Comparison of ENCODE assay signal across 25 cellular contexts in the genomic region with DNA sequence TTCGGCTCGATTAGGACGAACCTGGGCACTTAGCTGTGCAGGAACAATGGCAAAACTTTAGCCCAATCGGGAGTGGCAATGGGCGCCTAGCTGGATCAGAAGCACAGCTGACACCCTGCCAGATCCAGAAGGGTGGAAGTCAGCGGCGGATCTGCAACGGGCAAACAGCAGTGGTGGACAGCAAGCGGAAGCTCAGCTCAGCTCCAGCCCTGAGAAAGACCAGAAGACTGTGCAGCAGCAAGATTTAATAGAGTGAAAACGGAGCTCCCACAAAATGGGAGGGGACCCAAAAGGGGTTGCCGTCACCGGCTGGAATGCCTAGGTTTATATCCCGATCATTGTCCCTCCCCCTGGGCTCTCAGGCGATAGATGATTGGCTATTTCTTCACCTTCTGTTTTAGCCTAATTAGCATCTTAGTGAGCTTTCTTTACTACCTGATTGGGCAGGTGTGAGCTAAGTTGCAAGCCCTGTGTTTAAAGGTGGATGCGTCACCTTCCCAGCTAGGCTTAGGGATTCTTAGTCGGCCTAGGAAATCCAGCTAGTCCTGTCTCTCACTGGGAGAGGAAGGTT.
DNase-seq lines count a peak whose midpoint lies in the region; ATAC-seq and TF ChIP-seq lines count a peak whose summit lies in the region.
"Had no signal": no experiment of that assay in that cellular context is flagged by ENCODE, and none has a peak within 500 bp of the region (broad histone marks: within the 10 kb centered on the region; RNA-seq: fewer than 3 reads in every experiment).

No MANE protein-coding gene starts in this region.

- no peaks in the 10 kb centered on the region for H3K27me3 Mint-ChIP-seq in CD8-positive, alpha-beta T cell (ENCODE audit: low read depth)
- no peaks in the 10 kb centered on the region for H3K27me3 Mint-ChIP-seq in activated naive CD4-positive, alpha-beta T cell treated with anti-CD3 and anti-CD28 coated beads, Interleukin-2, amount 10 ng/mL, durations not matched to agents 7 days and 5 days
- H3K27me3 Mint-ChIP-seq: CD4-positive, alpha-beta T cell; T-cell had no signal

- peak; percentile 65 for ATAC-seq in SK-N-SH treated with all-trans-retinoic acid at 6 μM for 48 hours
- no peak for ATAC-seq in CD8-positive, alpha-beta T cell
- ATAC-seq in activated naive CD4-positive, alpha-beta T cell treated with anti-CD3 and anti-CD28 coated beads, Interleukin-2, amount 50 U/mL, for 72 hours = no peak
- ATAC-seq: A549, GM12878, PC-3, T-cell had no signal

- H3K9me3 ChIP-seq in HUES64 (ENCODE audit: insufficient read depth, low read depth, low read length) = 0 out of 2 replicates have a peak, but pooled peaks cover 2% of the 10 kb centered on the region
- no peaks in the 10 kb centered on the region for H3K9me3 ChIP-seq in CD8-positive, alpha-beta T cell (ENCODE audit: low read length)
- H3K9me3 ChIP-seq: A549, MG63 had no signal

- intact Hi-C loops in CD8-positive, alpha-beta T cell (cut with DNase I, micrococcal nuclease) = loop anchor here in 1 of 2 experiments (1.0 kb wide), 1 partner anchor 30 kb away; no protein-coding TSS in a partner anchor

- CTCF ChIA-PET in CD8-positive, alpha-beta T cell (lab: Charles Lee) = interaction anchor here (0.9 kb wide), 1 partner anchor 10 kb away, joined by 3 read pairs; no protein-coding TSS in a partner anchor
- CTCF ChIA-PET in activated naive CD4-positive, alpha-beta T cell treated with anti-CD3 and anti-CD28 coated beads, Interleukin-2, amount 10 ng/mL, durations not matched to agents 7 days and 5 days (lab: Charles Lee) = no interaction called here

- H3K27ac ChIP-seq in HUES64 (ENCODE audit: low read depth, low read length) = peak overlapping the region; percentile 95; the same call in 1 of the 2 replicates
- no peak overlapping the region for H3K27ac ChIP-seq in CD8-positive, alpha-beta T cell (ENCODE audit: low read depth, low read length)
- H3K27ac ChIP-seq: A549; BLaER1 treated with 17β-estradiol and CSF1 and Interleukin-3, amounts not matched to agents 10 nM and 100 nM had no signal

- no peaks in the 10 kb centered on the region for H3K4me1 Mint-ChIP-seq in CD8-positive, alpha-beta T cell (ENCODE audit: low read depth)
- no peaks in the 10 kb centered on the region for H3K4me1 Mint-ChIP-seq in activated naive CD4-positive, alpha-beta T cell treated with anti-CD3 and anti-CD28 coated beads, Interleukin-2, amount 10 ng/mL, durations not matched to agents 7 days and 5 days
- H3K4me1 Mint-ChIP-seq: T-cell had no signal

- H3K9ac ChIP-seq in HUES64 (ENCODE audit: low read depth, low read length) = no peak overlapping the region
- H3K9ac ChIP-seq: BLaER1 treated with 17β-estradiol and CSF1 and Interleukin-3, amounts not matched to agents 10 nM and 100 nM had no signal

- no peaks in the 10 kb centered on the region for H3K27me3 ChIP-seq in HUES64 (ENCODE audit: insufficient read depth, low read length)
- no peaks in the 10 kb centered on the region for H3K27me3 ChIP-seq in CD8-positive, alpha-beta T cell (ENCODE audit: insufficient read depth, low read length)
- H3K27me3 ChIP-seq: BLaER1 treated with 17β-estradiol and CSF1 and Interleukin-3, amounts not matched to agents 10 nM and 100 nM; MG63 had no signal

- DNase-seq in iPS DF 19.7 (ENCODE audit: low read depth, low spot score) = peak; percentile 15
- DNase-seq in CD8-positive, alpha-beta T cell = no peak
- no peak for DNase-seq in stimulated activated CD4-positive, alpha-beta T cell treated with anti-CD3 and anti-CD28 coated beads, Interleukin-12 subunit alpha, Interleukin-12 subunit beta, amount 100 ng/mL, for 4 hours
- DNase-seq in activated naive CD4-positive, alpha-beta T cell treated with anti-CD3 and anti-CD28 coated beads, Interleukin-2, amount 10 ng/mL, durations not matched to agents 7 days and 5 days = no peak
- DNase-seq in activated naive CD4-positive, alpha-beta T cell treated with anti-CD3 and anti-CD28 coated beads, Interleukin-2, amount 50 U/mL, for 72 hours (ENCODE audit: low spot score in 2 of 2) = no peak
- DNase-seq: AML-193; CD4-positive, alpha-beta T cell; COR-L47; EL; GDM1; GOT3; KG1; MG63; NCI-H187 treated with DMSO at 0.1 percent for 48 hours; NCI-H2107; NCI-H524; NCI-H774; NK-92 treated with Interleukin-12 subunit alpha and Interleukin-12 subunit beta, amount 100 ng/mL, for 24 hours; PC-3; T-cell had no signal

- WGBS in HUES64 = 94% methylated on average over 16 of the region's 16 CpGs

- no peak overlapping the region for H3K4me3 ChIP-seq in HUES64 (ENCODE audit: low read length)
- H3K4me3 ChIP-seq in CD8-positive, alpha-beta T cell (ENCODE audit: low read depth, low read length) = no peak overlapping the region
- H3K4me3 ChIP-seq: A549; BLaER1 treated with 17β-estradiol and CSF1 and Interleukin-3, amounts not matched to agents 10 nM and 100 nM; GM12878; MG63 had no signal

- no peak overlapping the region for H3K27ac Mint-ChIP-seq in CD8-positive, alpha-beta T cell
- no peak overlapping the region for H3K27ac Mint-ChIP-seq in activated naive CD4-positive, alpha-beta T cell treated with anti-CD3 and anti-CD28 coated beads, Interleukin-2, amount 10 ng/mL, durations not matched to agents 7 days and 5 days
- no peak overlapping the region for H3K27ac Mint-ChIP-seq in activated naive CD4-positive, alpha-beta T cell treated with anti-CD3 and anti-CD28 coated beads, Interleukin-2, amount 50 U/mL, for 72 hours
- H3K27ac Mint-ChIP-seq: CD4-positive, alpha-beta T cell; T-cell had no signal

- no peaks in the 10 kb centered on the region for H3K36me3 Mint-ChIP-seq in CD8-positive, alpha-beta T cell
- no peaks in the 10 kb centered on the region for H3K36me3 Mint-ChIP-seq in activated naive CD4-positive, alpha-beta T cell treated with anti-CD3 and anti-CD28 coated beads, Interleukin-2, amount 10 ng/mL, durations not matched to agents 7 days and 5 days
- no peaks in the 10 kb centered on the region for H3K36me3 Mint-ChIP-seq in activated naive CD4-positive, alpha-beta T cell treated with anti-CD3 and anti-CD28 coated beads, Interleukin-2, amount 50 U/mL, for 72 hours
- H3K36me3 Mint-ChIP-seq: T-cell had no signal

- POLR2A ChIA-PET in CD8-positive, alpha-beta T cell (lab: Charles Lee) = no interaction called here

- H3K9me3 Mint-ChIP-seq in CD8-positive, alpha-beta T cell = no peaks in the 10 kb centered on the region
- no peaks in the 10 kb centered on the region for H3K9me3 Mint-ChIP-seq in activated naive CD4-positive, alpha-beta T cell treated with anti-CD3 and anti-CD28 coated beads, Interleukin-2, amount 10 ng/mL, durations not matched to agents 7 days and 5 days
- H3K9me3 Mint-ChIP-seq in activated naive CD4-positive, alpha-beta T cell treated with anti-CD3 and anti-CD28 coated beads, Interleukin-2, amount 50 U/mL, for 72 hours = peaks cover 5 to 10% of the 10 kb centered on the region in 2 donors

- H3K36me3 ChIP-seq in HUES64 (ENCODE audit: insufficient read depth, low read length) = no peaks in the 10 kb centered on the region
- H3K36me3 ChIP-seq in CD8-positive, alpha-beta T cell (ENCODE audit: insufficient read depth, low read length) = no peaks in the 10 kb centered on the region
- H3K36me3 ChIP-seq: BLaER1 treated with 17β-estradiol and CSF1 and Interleukin-3, amounts not matched to agents 10 nM and 100 nM; MG63 had no signal

- peaks cover 52% of the 10 kb centered on the region for H3K4me1 ChIP-seq in HUES64 (ENCODE audit: insufficient read depth, low read length)
- H3K4me1 ChIP-seq in CD8-positive, alpha-beta T cell (ENCODE audit: insufficient read depth, low read length) = no peaks in the 10 kb centered on the region
- H3K4me1 ChIP-seq: A549; BLaER1 treated with 17β-estradiol and CSF1 and Interleukin-3, amounts not matched to agents 10 nM and 100 nM had no signal

- no peak for TF ChIP-seq CTCF in CD8-positive, alpha-beta T cell (IDR thresholded peaks at IDR 0.05)

- no peak overlapping the region for H3K4me3 Mint-ChIP-seq in CD8-positive, alpha-beta T cell
- H3K4me3 Mint-ChIP-seq in activated naive CD4-positive, alpha-beta T cell treated with anti-CD3 and anti-CD28 coated beads, Interleukin-2, amount 10 ng/mL, durations not matched to agents 7 days and 5 days = no peak overlapping the region
- H3K4me3 Mint-ChIP-seq: CD4-positive, alpha-beta T cell; T-cell had no signal

TF ChIP-seq in SK-N-SH treated with all-trans-retinoic acid at 6 μM for 48 hours, 23 proteins besides CTCF, POLR2A, EP300 and RAD21:
- TF ChIP-seq CSRNP3 (CRISPR knock-in tag; IDR thresholded peaks at IDR 0.05) (no peak), ZFP3 (CRISPR knock-in tag; IDR thresholded peaks at IDR 0.05) (no peak), OSR1 (CRISPR knock-in tag; IDR thresholded peaks at IDR 0.05) (no peak)
